In the genomic region with DNA sequence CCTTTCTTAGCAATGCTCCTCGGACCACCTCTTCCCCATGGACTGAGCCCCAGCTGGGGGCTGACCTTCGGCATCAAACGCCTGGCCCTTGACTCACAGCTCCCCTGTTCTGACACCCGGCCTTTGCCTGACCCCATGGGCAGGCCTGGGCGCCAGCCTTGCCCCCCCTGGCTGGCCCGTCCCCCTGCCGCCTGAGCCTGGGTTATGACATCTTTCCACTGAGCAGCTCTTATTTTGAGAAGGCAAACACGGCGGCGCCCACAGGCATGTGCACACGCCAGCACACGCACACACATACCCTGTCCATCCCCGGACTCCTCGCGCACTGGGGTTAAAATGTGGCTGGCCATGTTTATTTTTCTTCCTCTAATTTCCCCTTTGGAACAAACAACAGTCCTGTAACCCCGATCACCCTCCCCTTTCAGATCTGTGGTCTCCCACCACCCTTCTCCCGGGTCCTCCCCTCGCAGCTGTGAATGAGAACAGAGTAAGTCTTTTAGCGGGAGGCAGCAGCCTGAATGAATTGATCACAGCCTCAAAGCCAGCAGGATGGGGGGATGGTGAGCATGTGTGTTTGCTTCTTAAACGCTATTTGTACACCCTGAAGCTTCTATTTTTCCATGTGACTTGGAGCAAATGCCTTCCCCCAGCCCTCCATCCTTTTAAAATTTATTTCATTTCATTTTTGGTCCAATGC, we compare ENCODE assay signal across 1 cellular context.
TF ChIP-seq lines count a peak whose summit lies in the region.

No MANE protein-coding gene starts in this region.

TF ChIP-seq in HepG2, 621 proteins besides CTCF, POLR2A, EP300 and RAD21 (continued from another document and continues in another):
- TF ChIP-seq ZNF687 (CRISPR knock-in tag; IDR thresholded peaks at IDR 0.05), result peak; percentile 44; the same call in 1 of the 2 replicates
- 0 out of 2 replicates have a peak, but pooled peaks have one; percentile 21 for TF ChIP-seq SIN3A (IDR thresholded peaks at IDR 0.05; ENCODE audit: borderline replicate concordance, low read depth, low read length)
- no peak for TF ChIP-seq ZSCAN31 (CRISPR knock-in tag; IDR thresholded peaks at IDR 0.05; ENCODE audit: low read depth)
- TF ChIP-seq SAP130 (CRISPR knock-in tag; IDR thresholded peaks at IDR 0.05; ENCODE audit: low read depth), result 0 out of 2 replicates have a peak, but pooled peaks have one; percentile 18
- TF ChIP-seq KDM5B (CRISPR knock-in tag; IDR thresholded peaks at IDR 0.05; ENCODE audit: borderline replicate concordance), result peak; percentile 39; the same call in 1 of the 2 replicates
- TF ChIP-seq, protein P1, sequence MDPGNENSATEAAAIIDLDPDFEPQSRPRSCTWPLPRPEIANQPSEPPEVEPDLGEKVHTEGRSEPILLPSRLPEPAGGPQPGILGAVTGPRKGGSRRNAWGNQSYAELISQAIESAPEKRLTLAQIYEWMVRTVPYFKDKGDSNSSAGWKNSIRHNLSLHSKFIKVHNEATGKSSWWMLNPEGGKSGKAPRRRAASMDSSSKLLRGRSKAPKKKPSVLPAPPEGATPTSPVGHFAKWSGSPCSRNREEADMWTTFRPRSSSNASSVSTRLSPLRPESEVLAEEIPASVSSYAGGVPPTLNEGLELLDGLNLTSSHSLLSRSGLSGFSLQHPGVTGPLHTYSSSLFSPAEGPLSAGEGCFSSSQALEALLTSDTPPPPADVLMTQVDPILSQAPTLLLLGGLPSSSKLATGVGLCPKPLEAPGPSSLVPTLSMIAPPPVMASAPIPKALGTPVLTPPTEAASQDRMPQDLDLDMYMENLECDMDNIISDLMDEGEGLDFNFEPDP (CRISPR knock-in tag; conservative IDR thresholded peaks at IDR 0.05), result 0 out of 2 replicates have a peak, but pooled peaks have one; percentile 81
- TF ChIP-seq, protein P2, sequence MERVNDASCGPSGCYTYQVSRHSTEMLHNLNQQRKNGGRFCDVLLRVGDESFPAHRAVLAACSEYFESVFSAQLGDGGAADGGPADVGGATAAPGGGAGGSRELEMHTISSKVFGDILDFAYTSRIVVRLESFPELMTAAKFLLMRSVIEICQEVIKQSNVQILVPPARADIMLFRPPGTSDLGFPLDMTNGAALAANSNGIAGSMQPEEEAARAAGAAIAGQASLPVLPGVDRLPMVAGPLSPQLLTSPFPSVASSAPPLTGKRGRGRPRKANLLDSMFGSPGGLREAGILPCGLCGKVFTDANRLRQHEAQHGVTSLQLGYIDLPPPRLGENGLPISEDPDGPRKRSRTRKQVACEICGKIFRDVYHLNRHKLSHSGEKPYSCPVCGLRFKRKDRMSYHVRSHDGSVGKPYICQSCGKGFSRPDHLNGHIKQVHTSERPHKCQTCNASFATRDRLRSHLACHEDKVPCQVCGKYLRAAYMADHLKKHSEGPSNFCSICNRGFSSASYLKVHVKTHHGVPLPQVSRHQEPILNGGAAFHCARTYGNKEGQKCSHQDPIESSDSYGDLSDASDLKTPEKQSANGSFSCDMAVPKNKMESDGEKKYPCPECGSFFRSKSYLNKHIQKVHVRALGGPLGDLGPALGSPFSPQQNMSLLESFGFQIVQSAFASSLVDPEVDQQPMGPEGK (CRISPR knock-in tag; IDR thresholded peaks at IDR 0.05), result peak; percentile 90
- no peak for TF ChIP-seq ZNF503 (CRISPR knock-in tag; IDR thresholded peaks at IDR 0.05)
- TF ChIP-seq, protein P3, sequence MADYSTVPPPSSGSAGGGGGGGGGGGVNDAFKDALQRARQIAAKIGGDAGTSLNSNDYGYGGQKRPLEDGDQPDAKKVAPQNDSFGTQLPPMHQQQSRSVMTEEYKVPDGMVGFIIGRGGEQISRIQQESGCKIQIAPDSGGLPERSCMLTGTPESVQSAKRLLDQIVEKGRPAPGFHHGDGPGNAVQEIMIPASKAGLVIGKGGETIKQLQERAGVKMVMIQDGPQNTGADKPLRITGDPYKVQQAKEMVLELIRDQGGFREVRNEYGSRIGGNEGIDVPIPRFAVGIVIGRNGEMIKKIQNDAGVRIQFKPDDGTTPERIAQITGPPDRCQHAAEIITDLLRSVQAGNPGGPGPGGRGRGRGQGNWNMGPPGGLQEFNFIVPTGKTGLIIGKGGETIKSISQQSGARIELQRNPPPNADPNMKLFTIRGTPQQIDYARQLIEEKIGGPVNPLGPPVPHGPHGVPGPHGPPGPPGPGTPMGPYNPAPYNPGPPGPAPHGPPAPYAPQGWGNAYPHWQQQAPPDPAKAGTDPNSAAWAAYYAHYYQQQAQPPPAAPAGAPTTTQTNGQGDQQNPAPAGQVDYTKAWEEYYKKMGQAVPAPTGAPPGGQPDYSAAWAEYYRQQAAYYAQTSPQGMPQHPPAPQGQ (CRISPR knock-in tag; IDR thresholded peaks at IDR 0.05; ENCODE audit: borderline replicate concordance), result no peak
- TF ChIP-seq TBX2 (CRISPR knock-in tag; IDR thresholded peaks at IDR 0.05; ENCODE audit: borderline replicate concordance), result peak; percentile 48
- TF ChIP-seq, protein P4, sequence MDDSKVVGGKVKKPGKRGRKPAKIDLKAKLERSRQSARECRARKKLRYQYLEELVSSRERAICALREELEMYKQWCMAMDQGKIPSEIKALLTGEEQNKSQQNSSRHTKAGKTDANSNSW (CRISPR knock-in tag; IDR thresholded peaks at IDR 0.05; ENCODE audit: borderline replicate concordance), result no peak
- no peak for TF ChIP-seq ZFP1 (CRISPR knock-in tag; IDR thresholded peaks at IDR 0.05)
- TF ChIP-seq NR2C2 (CRISPR knock-in tag; IDR thresholded peaks at IDR 0.05; ENCODE audit: borderline replicate concordance), result no peak
- no peak for TF ChIP-seq KLF11 (CRISPR knock-in tag; IDR thresholded peaks at IDR 0.05)
- TF ChIP-seq ARID4A (CRISPR knock-in tag; IDR thresholded peaks at IDR 0.05; ENCODE audit: borderline replicate concordance), result peak; percentile 43; the same call in 1 of the 2 replicates
- no peak for TF ChIP-seq FOXP1 (IDR thresholded peaks at IDR 0.05)
- no peak for TF ChIP-seq FOXP1 (CRISPR knock-in tag; IDR thresholded peaks at IDR 0.05)
- TF ChIP-seq CCAR2 (optimal IDR thresholded peaks at IDR 0.05; ENCODE audit: low read depth, low read length), result no peak
- TF ChIP-seq SMYD3 (CRISPR knock-in tag; IDR thresholded peaks at IDR 0.05), result 0 out of 2 replicates have a peak, but pooled peaks have one; percentile 67
- TF ChIP-seq ZNF143 (CRISPR knock-in tag; IDR thresholded peaks at IDR 0.05), result 0 out of 2 replicates have a peak, but pooled peaks have one; percentile 14
- TF ChIP-seq HNF4A (CRISPR knock-in tag; IDR thresholded peaks at IDR 0.05), result peak; percentile 62; the same call in 1 of the 2 replicates
- TF ChIP-seq, protein P5, sequence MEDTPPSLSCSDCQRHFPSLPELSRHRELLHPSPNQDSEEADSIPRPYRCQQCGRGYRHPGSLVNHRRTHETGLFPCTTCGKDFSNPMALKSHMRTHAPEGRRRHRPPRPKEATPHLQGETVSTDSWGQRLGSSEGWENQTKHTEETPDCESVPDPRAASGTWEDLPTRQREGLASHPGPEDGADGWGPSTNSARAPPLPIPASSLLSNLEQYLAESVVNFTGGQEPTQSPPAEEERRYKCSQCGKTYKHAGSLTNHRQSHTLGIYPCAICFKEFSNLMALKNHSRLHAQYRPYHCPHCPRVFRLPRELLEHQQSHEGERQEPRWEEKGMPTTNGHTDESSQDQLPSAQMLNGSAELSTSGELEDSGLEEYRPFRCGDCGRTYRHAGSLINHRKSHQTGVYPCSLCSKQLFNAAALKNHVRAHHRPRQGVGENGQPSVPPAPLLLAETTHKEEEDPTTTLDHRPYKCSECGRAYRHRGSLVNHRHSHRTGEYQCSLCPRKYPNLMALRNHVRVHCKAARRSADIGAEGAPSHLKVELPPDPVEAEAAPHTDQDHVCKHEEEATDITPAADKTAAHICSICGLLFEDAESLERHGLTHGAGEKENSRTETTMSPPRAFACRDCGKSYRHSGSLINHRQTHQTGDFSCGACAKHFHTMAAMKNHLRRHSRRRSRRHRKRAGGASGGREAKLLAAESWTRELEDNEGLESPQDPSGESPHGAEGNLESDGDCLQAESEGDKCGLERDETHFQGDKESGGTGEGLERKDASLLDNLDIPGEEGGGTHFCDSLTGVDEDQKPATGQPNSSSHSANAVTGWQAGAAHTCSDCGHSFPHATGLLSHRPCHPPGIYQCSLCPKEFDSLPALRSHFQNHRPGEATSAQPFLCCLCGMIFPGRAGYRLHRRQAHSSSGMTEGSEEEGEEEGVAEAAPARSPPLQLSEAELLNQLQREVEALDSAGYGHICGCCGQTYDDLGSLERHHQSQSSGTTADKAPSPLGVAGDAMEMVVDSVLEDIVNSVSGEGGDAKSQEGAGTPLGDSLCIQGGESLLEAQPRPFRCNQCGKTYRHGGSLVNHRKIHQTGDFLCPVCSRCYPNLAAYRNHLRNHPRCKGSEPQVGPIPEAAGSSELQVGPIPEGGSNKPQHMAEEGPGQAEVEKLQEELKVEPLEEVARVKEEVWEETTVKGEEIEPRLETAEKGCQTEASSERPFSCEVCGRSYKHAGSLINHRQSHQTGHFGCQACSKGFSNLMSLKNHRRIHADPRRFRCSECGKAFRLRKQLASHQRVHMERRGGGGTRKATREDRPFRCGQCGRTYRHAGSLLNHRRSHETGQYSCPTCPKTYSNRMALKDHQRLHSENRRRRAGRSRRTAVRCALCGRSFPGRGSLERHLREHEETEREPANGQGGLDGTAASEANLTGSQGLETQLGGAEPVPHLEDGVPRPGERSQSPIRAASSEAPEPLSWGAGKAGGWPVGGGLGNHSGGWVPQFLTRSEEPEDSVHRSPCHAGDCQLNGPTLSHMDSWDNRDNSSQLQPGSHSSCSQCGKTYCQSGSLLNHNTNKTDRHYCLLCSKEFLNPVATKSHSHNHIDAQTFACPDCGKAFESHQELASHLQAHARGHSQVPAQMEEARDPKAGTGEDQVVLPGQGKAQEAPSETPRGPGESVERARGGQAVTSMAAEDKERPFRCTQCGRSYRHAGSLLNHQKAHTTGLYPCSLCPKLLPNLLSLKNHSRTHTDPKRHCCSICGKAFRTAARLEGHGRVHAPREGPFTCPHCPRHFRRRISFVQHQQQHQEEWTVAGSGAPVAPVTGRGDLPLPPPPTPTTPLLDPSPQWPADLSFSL (CRISPR knock-in tag; IDR thresholded peaks at IDR 0.05), result no peak
- TF ChIP-seq SNAPC2 (CRISPR knock-in tag; IDR thresholded peaks at IDR 0.05), result peak; percentile 14; the same call in 1 of the 2 replicates
